In genomic region chr10:62268027-62268398, GRCh38 we compare ENCODE assay signal across 8 cellular contexts. TPM values are rescaled to one million over a fixed set of nuclear protein-coding genes. Genes with fewer than 3 reads are reported as not detected.
A peak's percentile ranks its signal among the peaks of the same experiment; 100 is the strongest.
DNase-seq lines count a peak whose midpoint lies in the region; ATAC-seq and TF ChIP-seq lines count a peak whose summit lies in the region.

No MANE protein-coding gene starts in this region.

- peaks cover 15% of the 10 kb centered on the region in 2 donors for H3K27me3 Mint-ChIP-seq in natural killer cell (ENCODE audit: low read depth in 2 of 2)

- DNase-seq in NB4 (ENCODE audit: low read depth) (peak; percentile 35), colonic mucosa (peak; percentile 31), natural killer cell (no peak), CD1c-positive myeloid dendritic cell (ENCODE audit: extremely low spot score) (no peak), GM19240 (ENCODE audit: insufficient read length, low spot score) (no peak), H4 (ENCODE audit: low spot score) (no peak)
- DNase-seq in effector CD4-positive, alpha-beta T cell = no peak

- H3K27ac ChIP-seq in colonic mucosa = no peak overlapping the region

- peaks cover 4% of the 10 kb centered on the region for H3K4me1 ChIP-seq in colonic mucosa

- TF ChIP-seq POLR2A in NB4 (IDR thresholded peaks at IDR 0.05; ENCODE audit: extremely low read depth, insufficient read length) = no peak

- intact Hi-C loops in colonic mucosa (cut with DNase I) (no loop called here), natural killer cell (cut with micrococcal nuclease) (loop anchor here (10.0 kb wide), 1 partner anchor 817 kb away; no protein-coding TSS in a partner anchor)

- H3K4me3 Mint-ChIP-seq in natural killer cell = peak overlapping the region; percentile 81

- no peak for TF ChIP-seq CTCF in NB4 (IDR thresholded peaks at IDR 0.05; ENCODE audit: low read depth, low read length)
- TF ChIP-seq CTCF in colonic mucosa (IDR thresholded peaks at IDR 0.05) = no peak
- no peak for TF ChIP-seq CTCF in natural killer cell (IDR thresholded peaks at IDR 0.05)

- H3K9ac ChIP-seq in colonic mucosa (ENCODE audit: low read depth in 2 of 2, low read length in 2 of 2) = peak overlapping the region; percentile 62 to 79

- H3K4me1 Mint-ChIP-seq in natural killer cell = peaks cover 17 to 28% of the 10 kb centered on the region in 2 donors

- H3K27ac Mint-ChIP-seq in natural killer cell = no peak overlapping the region

- no peaks in the 10 kb centered on the region for H3K9me3 Mint-ChIP-seq in natural killer cell

- no peaks in the 10 kb centered on the region for H3K36me3 Mint-ChIP-seq in natural killer cell

- no peaks in the 10 kb centered on the region for H3K36me3 ChIP-seq in colonic mucosa

- H3K4me3 ChIP-seq in NB4 (ENCODE audit: low read depth, low read length) (peak overlapping the region; percentile 81), colonic mucosa (peak overlapping the region; percentile 64)

- no peaks in the 10 kb centered on the region for H3K9me3 ChIP-seq in colonic mucosa

- no peaks in the 10 kb centered on the region for H3K27me3 ChIP-seq in colonic mucosa

- peak; percentile 4 for ATAC-seq in GM18907 (IDR thresholded peaks at IDR 0.05; ENCODE audit: unreplicated experiment)
- no peak for ATAC-seq in natural killer cell

RNA-seq across cellular contexts. Expression of gene RTKN2, which starts 0.6 kb away (rescaled TPM):
- total RNA-seq in colonic mucosa (1 to 10 TPM; 3.2 to 7.4 TPM), natural killer cell (under 1 TPM; 0.31 to 0.61 (median 0.33) TPM)
- 7.1 and 7.3 TPM in 2 replicates for total RNA-seq in H4 (2014; rRNA removed; shearing (Covaris generic))

Comparison
In these comparisons a context has a peak if more than half of its experiments do, and no peak if none do; other contexts are left out.
1. DNase-seq: peak in NB4 (single experiment) and colonic mucosa (single experiment); none in natural killer cell (single experiment), effector CD4-positive, alpha-beta T cell (single experiment), CD1c-positive myeloid dendritic cell (single experiment), GM19240 (single experiment) and H4 (single experiment).